In genomic region chr1:102120910-102121309, GRCh38 we compare ENCODE assay signal across 10 cellular contexts.
"Had no signal": no experiment of that assay in that cellular context is flagged by ENCODE, and none has a peak within 500 bp of the region (broad histone marks: within the 10 kb centered on the region; RNA-seq: fewer than 3 reads in every experiment).

No MANE protein-coding gene starts in this region.

- H3K36me3 Mint-ChIP-seq: activated naive CD8-positive, alpha-beta T cell treated with anti-CD3 and anti-CD28 coated beads for 36 hours had no signal

- H3K9me3 Mint-ChIP-seq: activated CD4-positive, alpha-beta memory T cell treated with anti-CD3 and anti-CD28 coated beads, Interleukin-2, amount 10 ng/mL, durations not matched to agents 7 days and 5 days; activated naive CD8-positive, alpha-beta T cell treated with anti-CD3 and anti-CD28 coated beads for 36 hours; nephron progenitor cell had no signal

- H3K4me1 Mint-ChIP-seq: activated CD4-positive, alpha-beta memory T cell treated with anti-CD3 and anti-CD28 coated beads, Interleukin-2, amount 10 ng/mL, durations not matched to agents 7 days and 5 days; activated naive CD8-positive, alpha-beta T cell treated with anti-CD3 and anti-CD28 coated beads for 36 hours; nephron progenitor cell had no signal

- H3K27me3 Mint-ChIP-seq: activated CD4-positive, alpha-beta memory T cell treated with anti-CD3 and anti-CD28 coated beads, Interleukin-2, amount 10 ng/mL, durations not matched to agents 7 days and 5 days; activated naive CD8-positive, alpha-beta T cell treated with anti-CD3 and anti-CD28 coated beads for 36 hours had no signal

- H3K9me3 ChIP-seq: uterus had no signal

- H3K36me3 ChIP-seq: left ventricle myocardium inferior, uterus had no signal

- H3K27me3 ChIP-seq: uterus had no signal

- H3K27ac ChIP-seq: left ventricle myocardium inferior, uterus had no signal

- H3K27ac Mint-ChIP-seq: activated CD4-positive, alpha-beta memory T cell treated with anti-CD3 and anti-CD28 coated beads, Interleukin-2, amount 10 ng/mL, durations not matched to agents 7 days and 5 days; activated naive CD8-positive, alpha-beta T cell treated with anti-CD3 and anti-CD28 coated beads for 36 hours; nephron progenitor cell had no signal

- H3K4me3 ChIP-seq: left ventricle myocardium inferior, uterus had no signal

- H3K4me3 Mint-ChIP-seq: activated CD4-positive, alpha-beta memory T cell treated with anti-CD3 and anti-CD28 coated beads, Interleukin-2, amount 10 ng/mL, durations not matched to agents 7 days and 5 days; activated naive CD8-positive, alpha-beta T cell treated with anti-CD3 and anti-CD28 coated beads for 36 hours; nephron progenitor cell had no signal

- H3K4me1 ChIP-seq: left ventricle myocardium inferior, uterus had no signal

- DNase-seq: activated CD4-positive, alpha-beta memory T cell treated with anti-CD3 and anti-CD28 coated beads, Interleukin-2, amount 10 ng/mL, durations not matched to agents 7 days and 5 days; activated CD4-positive, alpha-beta T cell treated with anti-CD3 and anti-CD28 coated beads for 1 hour; activated gamma-delta T cell treated with Interleukin-2 at 50 U/mL for 16 hours; activated naive CD8-positive, alpha-beta T cell treated with anti-CD3 and anti-CD28 coated beads for 36 hours; activated T-cell treated with anti-CD3 and anti-CD28 coated beads, Interleukin-2, amount 50 U/mL, for 48 hours; cerebellar nuclear complex; dermis blood vessel endothelial cell; left ventricle myocardium inferior; nephron progenitor cell; uterus had no signal
